ENCODE assay signal across 8 cellular contexts in the genomic region with DNA sequence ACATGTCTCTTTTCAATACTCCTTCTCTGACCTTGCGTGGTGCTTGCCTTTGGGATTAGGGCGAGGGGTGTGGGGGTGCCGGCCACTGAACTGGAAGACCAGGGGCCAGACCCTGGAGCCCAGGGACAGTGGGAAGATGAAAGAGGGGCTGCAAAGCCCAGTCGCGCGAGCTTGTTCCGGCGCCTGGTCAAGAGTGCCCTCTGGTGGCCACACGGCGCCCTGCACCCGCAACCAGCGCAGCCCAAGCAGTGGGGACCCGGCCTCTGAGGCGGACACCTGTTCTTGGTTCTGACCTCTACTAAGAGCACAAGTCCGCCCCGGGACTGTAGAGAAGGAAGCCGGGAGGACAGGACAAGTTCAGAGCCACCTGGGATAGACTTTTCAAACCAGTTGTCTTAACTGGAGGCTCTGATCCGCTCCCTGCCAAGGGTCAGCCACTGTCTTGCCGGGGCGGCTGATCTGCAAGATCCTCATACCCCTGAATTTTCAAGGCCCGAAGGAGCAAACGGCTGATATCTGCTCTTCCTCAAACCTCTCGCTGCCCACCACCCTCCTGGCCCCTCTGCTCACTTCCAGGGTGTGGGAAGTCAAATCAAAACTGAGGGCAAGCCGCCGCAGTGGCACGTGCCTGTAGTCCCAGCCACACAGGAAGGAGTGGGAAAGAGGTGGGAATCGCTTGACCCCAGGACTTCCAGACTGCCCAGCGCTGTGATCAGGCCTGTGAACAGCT. TPM values are rescaled to one million over a fixed set of nuclear protein-coding genes. Genes with fewer than 3 reads are reported as not detected.
DNase-seq lines count a peak whose midpoint lies in the region; ATAC-seq and TF ChIP-seq lines count a peak whose summit lies in the region.

No MANE protein-coding gene starts in this region.

- TF ChIP-seq POLR2A in uterus (IDR thresholded peaks at IDR 0.05): no peak

- intact Hi-C loops in head of caudate nucleus (cut with DNase I) (loop anchor here (5.0 to 10.0 kb wide), 2 partner anchors 243 to 331 kb away; no protein-coding TSS in a partner anchor), uterus (cut with DNase I; ENCODE audit: low total_unique reads) (loop anchor here (5.0 kb wide), 1 partner anchor 331 kb away; no protein-coding TSS in a partner anchor)

- H3K27me3 Mint-ChIP-seq in progenitor cell of endocrine pancreas: peaks cover 17% of the 10 kb centered on the region

- no peak overlapping the region for H3K27ac ChIP-seq in uterus

- peak; percentile 99 for TF ChIP-seq CTCF in progenitor cell of endocrine pancreas (IDR thresholded peaks at IDR 0.05; ENCODE audit: unreplicated experiment)
- peak; percentile 93 to 99 (median 95) for TF ChIP-seq CTCF in uterus (IDR thresholded peaks at IDR 0.05)

- no peaks in the 10 kb centered on the region for H3K36me3 ChIP-seq in uterus

- no peak overlapping the region for H3K27ac Mint-ChIP-seq in progenitor cell of endocrine pancreas

- H3K4me3 ChIP-seq in uterus: no peak overlapping the region

- H3K9me3 Mint-ChIP-seq in progenitor cell of endocrine pancreas (ENCODE audit: low read depth): peaks cover 5% of the 10 kb centered on the region

- H3K4me3 Mint-ChIP-seq in progenitor cell of endocrine pancreas (ENCODE audit: low read depth): no peak overlapping the region

- H3K4me1 ChIP-seq in uterus: no peaks in the 10 kb centered on the region

- H3K9me3 ChIP-seq in uterus: peaks cover 0 to 3% of the 10 kb centered on the region in 2 donors

- DNase-seq in NCI-H82 (lab: John Stamatoyannopoulos, UW): peak; percentile 78
- DNase-seq in NCI-H82 treated with DMSO at 0.1 percent for 48 hours (lab: John Stamatoyannopoulos, UW; ENCODE audit: unreplicated experiment): no peak
- peak; percentile 21 for DNase-seq in SHP77 treated with DMSO at 0.1 percent for 48 hours (lab: John Stamatoyannopoulos, UW)
- peak; percentile 58 for DNase-seq in activated gamma-delta T cell treated with anti-CD3 and anti-CD28 coated beads, Interleukin-2, amount 50 U/mL, for 16 hours (ENCODE audit: low read depth)
- peak; percentile 26 to 91 (median 77) for DNase-seq in head of caudate nucleus
- peak; percentile 78 for DNase-seq in progenitor cell of endocrine pancreas (ENCODE audit: low spot score, unreplicated experiment)
- peak; percentile 58 to 71 for DNase-seq in uterus

- no peaks in the 10 kb centered on the region for H3K27me3 ChIP-seq in uterus

- H3K36me3 Mint-ChIP-seq in progenitor cell of endocrine pancreas (ENCODE audit: insufficient read depth): no peaks in the 10 kb centered on the region

- H3K4me1 Mint-ChIP-seq in progenitor cell of endocrine pancreas (ENCODE audit: low read depth): peaks cover 1% of the 10 kb centered on the region

- ATAC-seq in HG03565 (IDR thresholded peaks at IDR 0.05; ENCODE audit: unreplicated experiment): peak; percentile 45

RNA-seq across cellular contexts. Expression of a gene that starts 14.9 kb away (rescaled TPM):
- 154 and 163 TPM in 2 replicates for total RNA-seq in progenitor cell of endocrine pancreas
- 100 to 1,000 TPM in 1 of 4 donors, 10 to 100 TPM in 3; 32.9 to 115 (median 57.7) TPM for total RNA-seq in uterus
